In the genomic region with DNA sequence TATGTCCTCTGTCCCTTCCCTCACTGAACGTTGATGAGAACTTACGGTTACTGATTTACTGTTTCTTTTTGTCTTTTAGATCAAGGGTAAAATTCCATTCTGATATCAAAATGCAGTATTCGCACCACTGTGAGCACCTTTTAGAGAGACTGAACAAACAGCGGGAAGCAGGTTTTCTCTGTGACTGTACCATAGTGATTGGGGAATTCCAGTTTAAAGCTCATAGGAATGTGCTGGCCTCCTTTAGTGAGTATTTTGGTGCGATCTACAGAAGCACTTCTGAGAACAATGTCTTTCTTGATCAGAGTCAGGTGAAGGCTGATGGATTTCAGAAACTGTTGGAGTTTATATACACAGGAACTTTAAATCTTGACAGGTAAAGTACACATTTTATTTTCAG, we compare ENCODE assay signal across 10 cellular contexts. TPM values are rescaled to one million over a fixed set of nuclear protein-coding genes. Genes with fewer than 3 reads are reported as not detected.
DNase-seq lines count a peak whose midpoint lies in the region; ATAC-seq and TF ChIP-seq lines count a peak whose summit lies in the region.
"Had no signal": no experiment of that assay in that cellular context is flagged by ENCODE, and none has a peak within 500 bp of the region (broad histone marks: within the 10 kb centered on the region; RNA-seq: fewer than 3 reads in every experiment).

No MANE protein-coding gene starts in this region.

- H3K9ac ChIP-seq in Loucy (ENCODE audit: low read depth, low read length, poor library complexity, severe bottlenecking) = peak overlapping the region; percentile 90
- H3K9ac ChIP-seq in neural cell (ENCODE audit: low read length) = peak overlapping the region; percentile 99

- H3K9me3 ChIP-seq in CD4-positive, CD25-positive, alpha-beta regulatory T cell (ENCODE audit: control insufficient read depth in 2 of 2, low read length in 2 of 2) = no peaks in the 10 kb centered on the region
- H3K9me3 ChIP-seq in Loucy (ENCODE audit: insufficient read depth, low read depth, low read length) (no peaks in the 10 kb centered on the region), neural cell (ENCODE audit: low read length) (no peaks in the 10 kb centered on the region)
- H3K9me3 ChIP-seq: thyroid gland had no signal

- H2AFZ ChIP-seq in Loucy (ENCODE audit: low read length) = no peak overlapping the region
- no peak overlapping the region for H2AFZ ChIP-seq in neural cell (ENCODE audit: low read depth, low read length)

- H3K4me1 ChIP-seq in CD4-positive, CD25-positive, alpha-beta regulatory T cell (ENCODE audit: control insufficient read depth, insufficient read depth, low read length, poor library complexity, severe bottlenecking) = peaks cover 44% of the 10 kb centered on the region
- H3K4me1 ChIP-seq in Loucy (ENCODE audit: insufficient read depth, low read length, poor library complexity, severe bottlenecking) = peaks cover 30% of the 10 kb centered on the region

- H3K9me2 ChIP-seq in Loucy (replicated peaks; ENCODE audit: low read depth, low read length) = no peaks in the 10 kb centered on the region
- no peaks in the 10 kb centered on the region for H3K9me2 ChIP-seq in neural cell (ENCODE audit: insufficient read depth, low read length)

- no peaks in the 10 kb centered on the region for H3K27me3 ChIP-seq in CD4-positive, CD25-positive, alpha-beta regulatory T cell (ENCODE audit: control insufficient read depth, insufficient read depth, low read length)
- H3K27me3 ChIP-seq in Loucy (ENCODE audit: insufficient read depth, low read length, poor library complexity, severe bottlenecking) (no peaks in the 10 kb centered on the region), dorsolateral prefrontal cortex (no peaks in the 10 kb centered on the region), neural cell (ENCODE audit: insufficient read depth, low read depth, low read length) (peaks cover 5% of the 10 kb centered on the region)
- H3K27me3 ChIP-seq: thyroid gland had no signal

- TF ChIP-seq RAD21 in neural cell (conservative IDR thresholded peaks at IDR 0.05) = no peak

- TF ChIP-seq CTCF in Loucy (conservative IDR thresholded peaks at IDR 0.05; ENCODE audit: low read length) (no peak), dorsolateral prefrontal cortex (IDR thresholded peaks at IDR 0.05 in 54 of 56, conservative IDR thresholded peaks at IDR 0.05 in 2 of 56; ENCODE audit: low read depth in 1 of 56, partially characterized antibody in 56 of 56) (no peak), neural cell (IDR thresholded peaks at IDR 0.05; ENCODE audit: poor library complexity, severe bottlenecking) (no peak)

- peaks cover 30% of the 10 kb centered on the region for H3K36me3 Mint-ChIP-seq in CD4-positive, CD25-positive, alpha-beta regulatory T cell

- H3K36me3 ChIP-seq in CD4-positive, CD25-positive, alpha-beta regulatory T cell (ENCODE audit: control insufficient read depth, insufficient read depth, low read length) = peaks cover 39% of the 10 kb centered on the region
- peaks cover 4% of the 10 kb centered on the region; the same call in 1 of the 2 replicates for H3K36me3 ChIP-seq in Loucy (ENCODE audit: insufficient read depth, low read length)
- H3K36me3 ChIP-seq in neural cell (ENCODE audit: insufficient read depth, low read length) = peaks cover 4% of the 10 kb centered on the region

- H3F3A ChIP-seq in Loucy (ENCODE audit: low read depth) (peaks cover 14% of the 10 kb centered on the region), neural cell (ENCODE audit: insufficient read depth, low read length, poor library complexity, severe bottlenecking) (no peaks in the 10 kb centered on the region)

- peak overlapping the region; percentile 80 for H3K4me2 ChIP-seq in Loucy (ENCODE audit: low read depth, low read length, poor library complexity, severe bottlenecking)
- peak overlapping the region; percentile 49 for H3K4me2 ChIP-seq in neural cell (ENCODE audit: low read length)

- peaks cover 43% of the 10 kb centered on the region for H4K20me1 ChIP-seq in Loucy (ENCODE audit: insufficient read depth, low read length, poor library complexity, severe bottlenecking)
- no peaks in the 10 kb centered on the region for H4K20me1 ChIP-seq in neural cell (ENCODE audit: insufficient read depth)

- H3K79me2 ChIP-seq in Loucy (ENCODE audit: insufficient read depth, low read length) = peaks cover 51% of the 10 kb centered on the region
- peaks cover 26% of the 10 kb centered on the region for H3K79me2 ChIP-seq in neural cell (replicated peaks; ENCODE audit: insufficient read depth, low read length)

- DNase-seq in CD4-positive, CD25-positive, alpha-beta regulatory T cell = no peak
- no peak for DNase-seq in dorsolateral prefrontal cortex
- DNase-seq in NCI-H748 treated with DMSO at 0.1 percent for 48 hours (lab: John Stamatoyannopoulos, UW) = no peak
- DNase-seq in putamen (ENCODE audit: low spot score) = no peak

- peak overlapping the region; percentile 48 to 100 (median 99) for H3K27ac Mint-ChIP-seq in CD4-positive, CD25-positive, alpha-beta regulatory T cell

- peak overlapping the region; percentile 99 for H3K4me3 ChIP-seq in CD4-positive, CD25-positive, alpha-beta regulatory T cell (ENCODE audit: low read depth, low read length)
- peak overlapping the region; percentile 85 for H3K4me3 ChIP-seq in Loucy (ENCODE audit: low read length, poor library complexity, severe bottlenecking)
- H3K4me3 ChIP-seq in dorsolateral prefrontal cortex = peak overlapping the region in 58 of 59 donors; percentile 71 to 100 (median 92)
- peak overlapping the region; percentile 93 for H3K4me3 ChIP-seq in neural cell (ENCODE audit: low read length)

- ATAC-seq in CD4-positive, CD25-positive, alpha-beta regulatory T cell (ENCODE audit: low read depth in 2 of 2) = no peak
- no peak for ATAC-seq in GM21825 (IDR thresholded peaks at IDR 0.05; ENCODE audit: unreplicated experiment)
- no peak for ATAC-seq in GM18907 (IDR thresholded peaks at IDR 0.05; ENCODE audit: unreplicated experiment)

- intact Hi-C loops in dorsolateral prefrontal cortex (cut with DNase I) = loop anchor here in 1 of 2 donors (5.0 kb wide), 1 partner anchor 448 kb away; a partner anchor contains a TSS

- peak overlapping the region; percentile 95 to 99 (median 98) for H3K4me3 Mint-ChIP-seq in CD4-positive, CD25-positive, alpha-beta regulatory T cell

- H3K27ac ChIP-seq in CD4-positive, CD25-positive, alpha-beta regulatory T cell (ENCODE audit: insufficient read depth, low read length, poor library complexity, severe bottlenecking) = peak overlapping the region; percentile 99
- H3K27ac ChIP-seq in dorsolateral prefrontal cortex (peak overlapping the region in 11 of 59 donors; percentile 91 to 100 (median 99)), neural cell (ENCODE audit: low read length) (peak overlapping the region; percentile 99)

- H3K27me3 Mint-ChIP-seq in CD4-positive, CD25-positive, alpha-beta regulatory T cell = peaks cover 18% of the 10 kb centered on the region

- TF ChIP-seq EP300 in neural cell (conservative IDR thresholded peaks at IDR 0.05; ENCODE audit: poor library complexity, severe bottlenecking) = no peak

- H3K4me1 Mint-ChIP-seq in CD4-positive, CD25-positive, alpha-beta regulatory T cell = peaks cover 18 to 70% (median 50%) of the 10 kb centered on the region in 4 donors

- H3K9me3 Mint-ChIP-seq in CD4-positive, CD25-positive, alpha-beta regulatory T cell = peaks cover 0 to 10% (median 0%) of the 10 kb centered on the region in 7 donors

TF ChIP-seq in neural cell, 6 proteins besides CTCF, POLR2A, EP300 and RAD21 (continues in another document):
- TF ChIP-seq MXI1 (conservative IDR thresholded peaks at IDR 0.05; ENCODE audit: poor library complexity, severe bottlenecking) (no peak), POLR2AphosphoS5 (IDR thresholded peaks at IDR 0.05) (no peak)

RNA-seq across cellular contexts. Expression of a gene that starts 1.0 kb away (rescaled TPM):
- total RNA-seq in CD4-positive, CD25-positive, alpha-beta regulatory T cell = 25.9 TPM
- polyA plus RNA-seq in CD4-positive, CD25-positive, alpha-beta regulatory T cell = 10 to 100 TPM; 12.4 to 20.3 (median 17.7) TPM
- 10 to 100 TPM in 118 of 120 experiments, 1 to 10 TPM in 2; 9.5 to 20.4 (median 13.4) TPM for total RNA-seq in dorsolateral prefrontal cortex
- 27.0 and 28.1 TPM in 2 replicates for polyA plus RNA-seq in neural cell
- 50.2 and 50.6 TPM in 2 replicates for polyA minus RNA-seq in neural cell

RNA-seq across cellular contexts. Expression of a gene that starts 4.8 kb away (rescaled TPM):
- not detected for total RNA-seq in CD4-positive, CD25-positive, alpha-beta regulatory T cell
- under 1 TPM in 2 of 4 donors, not detected in 2; 0.21 to 0.54 TPM for polyA plus RNA-seq in CD4-positive, CD25-positive, alpha-beta regulatory T cell
- total RNA-seq in dorsolateral prefrontal cortex = 10 to 100 TPM in 3 of 120 experiments, 1 to 10 TPM in 111, under 1 TPM in 6; 0.67 to 18.0 (median 2.1) TPM
- not detected in 2 replicates for polyA plus RNA-seq in neural cell
- 0.24 TPM in 1 of 2 replicates, not detected in the other for polyA minus RNA-seq in neural cell

RNA-seq across cellular contexts. Expression of a gene that starts 9.3 kb away (rescaled TPM):
- total RNA-seq in CD4-positive, CD25-positive, alpha-beta regulatory T cell = 2.9 TPM
- polyA plus RNA-seq in CD4-positive, CD25-positive, alpha-beta regulatory T cell = under 1 TPM in 1 of 4 donors, not detected in 3; 0.76 TPM
- 10 to 100 TPM in 10 of 120 experiments, 1 to 10 TPM in 68, not detected in 42; 1.6 to 15.3 (median 4.5) TPM for total RNA-seq in dorsolateral prefrontal cortex
- not detected in 2 replicates for polyA plus RNA-seq in neural cell
- polyA minus RNA-seq in neural cell = 22.9 and 28.0 TPM in 2 replicates

RNA-seq across cellular contexts. Expression of a gene that starts 38.5 kb away (rescaled TPM):
- total RNA-seq in CD4-positive, CD25-positive, alpha-beta regulatory T cell = not detected
- not detected for polyA plus RNA-seq in CD4-positive, CD25-positive, alpha-beta regulatory T cell
- 1 to 10 TPM in 17 of 120 experiments, under 1 TPM in 83, not detected in 20; 0.23 to 1.8 (median 0.58) TPM for total RNA-seq in dorsolateral prefrontal cortex
- polyA plus RNA-seq in neural cell = not detected in 2 replicates
- not detected in 2 replicates for polyA minus RNA-seq in neural cell
- total RNA-seq: glomerular endothelial cell had no signal

RNA-seq across cellular contexts. Expression of a gene that starts 38.5 kb away (rescaled TPM):
- total RNA-seq in CD4-positive, CD25-positive, alpha-beta regulatory T cell = not detected
- under 1 TPM in 3 of 4 donors, not detected in 1; 0.06 to 0.62 (median 0.21) TPM for polyA plus RNA-seq in CD4-positive, CD25-positive, alpha-beta regulatory T cell
- 10 to 100 TPM in 85 of 120 experiments, 1 to 10 TPM in 35; 4.9 to 20.1 (median 11.4) TPM for total RNA-seq in dorsolateral prefrontal cortex
- 1.1 TPM in 1 of 2 replicates, not detected in the other for polyA plus RNA-seq in neural cell
- 0.97 and 1.4 TPM in 2 replicates for polyA minus RNA-seq in neural cell
